Comparison of ENCODE assay signal across 15 cellular contexts in genomic region chr21:45768741-45769049, GRCh38.
DNase-seq lines count a peak whose midpoint lies in the region; ATAC-seq, FAIRE-seq and TF ChIP-seq lines count a peak whose summit lies in the region.
"Had no signal": no experiment of that assay in that cellular context is flagged by ENCODE, and none has a peak within 500 bp of the region (broad histone marks: within the 10 kb centered on the region; RNA-seq: fewer than 3 reads in every experiment).

No MANE protein-coding gene starts in this region.

- H3K4me3 ChIP-seq in NB4 (ENCODE audit: low read depth, low read length) (no peak overlapping the region), astrocyte (ENCODE audit: insufficient read depth, low read depth, low read length) (no peak overlapping the region)
- H3K4me3 ChIP-seq: PC-9 had no signal

- H3K36me3 ChIP-seq in astrocyte (ENCODE audit: insufficient read depth, low read length) = no peaks in the 10 kb centered on the region

- no peak for FAIRE-seq in astrocyte (lab: Jason Lieb, UNC)
- FAIRE-seq: GM12891 had no signal

- H3K4me1 ChIP-seq in astrocyte (ENCODE audit: insufficient read depth, low read length) = peaks cover 10% of the 10 kb centered on the region

- no peak for ATAC-seq in GM19395 (IDR thresholded peaks at IDR 0.05; ENCODE audit: unreplicated experiment)
- no peak for ATAC-seq in GM18502 (IDR thresholded peaks at IDR 0.05; ENCODE audit: poor library complexity, unreplicated experiment)
- ATAC-seq: left lobe of liver had no signal

- H3K9ac ChIP-seq in astrocyte (ENCODE audit: low read length) = no peak overlapping the region

- no peaks in the 10 kb centered on the region for H3K27me3 Mint-ChIP-seq in activated naive CD4-positive, alpha-beta T cell treated with anti-CD3 and anti-CD28 coated beads for 36 hours (ENCODE audit: low read depth)
- H3K27me3 Mint-ChIP-seq in astrocyte (ENCODE audit: low read depth, unreplicated experiment) = peaks cover 12% of the 10 kb centered on the region

- CTCF ChIA-PET in activated naive CD4-positive, alpha-beta T cell treated with anti-CD3 and anti-CD28 coated beads for 36 hours (lab: Charles Lee) = interaction anchor here (1.2 kb wide), 1 partner anchor 10 kb away, joined by 6 read pairs; no protein-coding TSS in a partner anchor

- TF ChIP-seq CTCF in NB4 (IDR thresholded peaks at IDR 0.05; ENCODE audit: low read depth, low read length) = no peak
- no peak for TF ChIP-seq CTCF in astrocyte (IDR thresholded peaks at IDR 0.05; ENCODE audit: insufficient read depth, low read depth, low read length)

- peak overlapping the region; percentile 95 for H3K27ac Mint-ChIP-seq in activated naive CD4-positive, alpha-beta T cell treated with anti-CD3 and anti-CD28 coated beads for 36 hours
- no peak overlapping the region for H3K27ac Mint-ChIP-seq in astrocyte (ENCODE audit: unreplicated experiment)
- H3K27ac Mint-ChIP-seq: progenitor cell of endocrine pancreas had no signal

- peaks cover 4% of the 10 kb centered on the region for H3K9me3 Mint-ChIP-seq in activated naive CD4-positive, alpha-beta T cell treated with anti-CD3 and anti-CD28 coated beads for 36 hours
- H3K9me3 Mint-ChIP-seq in astrocyte (ENCODE audit: unreplicated experiment) = no peaks in the 10 kb centered on the region

- H3K27ac ChIP-seq in astrocyte (ENCODE audit: low read depth, low read length) = no peak overlapping the region
- H3K27ac ChIP-seq: C4-2B, PC-9 had no signal

- H3K27me3 ChIP-seq in astrocyte (ENCODE audit: insufficient read depth, low read length) = no peaks in the 10 kb centered on the region

- H3K4me2 ChIP-seq in astrocyte (ENCODE audit: low read length) = peak overlapping the region; percentile 40
- H3K4me2 ChIP-seq: PC-9 had no signal

- no peak for TF ChIP-seq POLR2A in NB4 (IDR thresholded peaks at IDR 0.05; ENCODE audit: extremely low read depth, insufficient read length)

- H3K36me3 Mint-ChIP-seq in activated naive CD4-positive, alpha-beta T cell treated with anti-CD3 and anti-CD28 coated beads for 36 hours (ENCODE audit: low read depth) = no peaks in the 10 kb centered on the region
- H3K36me3 Mint-ChIP-seq in astrocyte (ENCODE audit: low read depth, unreplicated experiment) = no peaks in the 10 kb centered on the region

- peak; percentile 66 for DNase-seq in activated naive CD4-positive, alpha-beta T cell treated with anti-CD3 and anti-CD28 coated beads for 36 hours
- no peak for DNase-seq in activated naive CD4-positive, alpha-beta T cell treated with Interleukin-2 at 50 U/mL for 16 hours
- DNase-seq in NB4 (ENCODE audit: low read depth) (peak; percentile 6), astrocyte (ENCODE audit: low read depth) (no peak), hippocampal formation (lab: John Stamatoyannopoulos, UW) (no peak)
- DNase-seq in stimulated activated CD8-positive, alpha-beta memory T cell treated with anti-CD3 and anti-CD28 coated beads, Interleukin-4, amount 100 ng/mL, for 48 hours = peak; percentile 54
- DNase-seq: central memory CD4-positive, alpha-beta T cell; NCI-H1048; PC-9 had no signal

- H2AFZ ChIP-seq in astrocyte (ENCODE audit: low read depth, low read length) = no peak overlapping the region
- H2AFZ ChIP-seq: PC-9 had no signal

- no peaks in the 10 kb centered on the region for H3K9me3 ChIP-seq in astrocyte (ENCODE audit: insufficient read depth, low read depth, low read length)

- intact Hi-C loops in activated naive CD4-positive, alpha-beta T cell treated with anti-CD3 and anti-CD28 coated beads for 36 hours (cut with micrococcal nuclease) = loop anchor here (1.0 to 2.0 kb wide), 5 partner anchors 50 to 176 kb away; partner anchors contain the start of gene PCBP3

- H3K4me3 Mint-ChIP-seq in activated naive CD4-positive, alpha-beta T cell treated with anti-CD3 and anti-CD28 coated beads for 36 hours = peak overlapping the region; percentile 43
- H3K4me3 Mint-ChIP-seq in astrocyte (ENCODE audit: unreplicated experiment) = no peak overlapping the region

- H3K79me2 ChIP-seq in astrocyte (ENCODE audit: insufficient read depth, low read length) = no peaks in the 10 kb centered on the region

- H3K4me1 Mint-ChIP-seq in activated naive CD4-positive, alpha-beta T cell treated with anti-CD3 and anti-CD28 coated beads for 36 hours (ENCODE audit: low read depth) = peaks cover 46% of the 10 kb centered on the region
- peaks cover 3% of the 10 kb centered on the region for H3K4me1 Mint-ChIP-seq in astrocyte (ENCODE audit: low read depth, unreplicated experiment)

- H4K20me1 ChIP-seq in astrocyte (ENCODE audit: insufficient read depth, low read length) = peaks cover 8% of the 10 kb centered on the region

Comparison
In these comparisons a context has a peak if more than half of its experiments do, and no peak if none do; other contexts are left out.
1. DNase-seq: peak in activated naive CD4-positive, alpha-beta T cell treated with anti-CD3 and anti-CD28 coated beads for 36 hours (single experiment), NB4 (single experiment) and stimulated activated CD8-positive, alpha-beta memory T cell treated with anti-CD3 and anti-CD28 coated beads, Interleukin-4, amount 100 ng/mL, for 48 hours (single experiment); none in activated naive CD4-positive, alpha-beta T cell treated with Interleukin-2 at 50 U/mL for 16 hours (single experiment), astrocyte (single experiment) and hippocampal formation (0 of 2).